8 cellular contexts compared by ENCODE assay signal in genomic region chr7:106619213-106619612, GRCh38.
"Had no signal": no experiment of that assay in that cellular context is flagged by ENCODE, and none has a peak within 500 bp of the region (broad histone marks: within the 10 kb centered on the region; RNA-seq: fewer than 3 reads in every experiment).

No MANE protein-coding gene starts in this region.

- H3K27ac ChIP-seq: GM23248, KMS-11 had no signal

- DNase-seq: GM23248, H9, Karpas-422 had no signal

- H3K4me3 ChIP-seq: GM23248 had no signal

- H3K9ac ChIP-seq: GM23248, KMS-11 had no signal

- H3K4me2 ChIP-seq: KMS-11 had no signal

- H3K36me3 Mint-ChIP-seq: IgD-negative memory B cell had no signal

- H3K27ac Mint-ChIP-seq: H9, IgD-negative memory B cell had no signal

- H3K4me3 Mint-ChIP-seq: H9, IgD-negative memory B cell had no signal

- H3K4me1 Mint-ChIP-seq: H9, IgD-negative memory B cell had no signal

- FAIRE-seq: H1, H54, HTR-8/SVneo had no signal

- H2AFZ ChIP-seq: GM23248 had no signal
